Comparison of ENCODE assay signal across 8 cellular contexts in genomic region chr7:992742-993607, GRCh38. TPM values are rescaled to one million over a fixed set of nuclear protein-coding genes. Genes with fewer than 3 reads are reported as not detected.
A peak's percentile ranks its signal among the peaks of the same experiment; 100 is the strongest.
DNase-seq lines count a peak whose midpoint lies in the region; ATAC-seq and TF ChIP-seq lines count a peak whose summit lies in the region.

No MANE protein-coding gene starts in this region.

- no peaks in the 10 kb centered on the region for H3K9me3 ChIP-seq in thoracic aorta

- peak; percentile 85 for ATAC-seq in thoracic aorta (ENCODE audit: insufficient number of reproducible peaks, low FRiP score, low read depth)

- H3K36me3 ChIP-seq in thoracic aorta, result peaks cover 8% of the 10 kb centered on the region

- DNase-seq in GM10248 (ENCODE audit: extremely low spot score), result peak; percentile 91
- DNase-seq in HFF-Myc (ENCODE audit: extremely low read depth, low read depth), result peak; percentile 74
- peak; percentile 97 for DNase-seq in NAMALWA (ENCODE audit: low spot score)
- peak; percentile 97 for DNase-seq in SHP77 treated with DMSO at 0.1 percent for 48 hours (lab: John Stamatoyannopoulos, UW)
- peak; percentile 91 for DNase-seq in activated T-helper 9 cell treated with anti-CD3 and anti-CD28 coated beads, Interleukin-2, amount 50 U/mL, for 16 hours (ENCODE audit: low read depth)
- peak; percentile 97 for DNase-seq in fibroblast of villous mesenchyme (ENCODE audit: low read depth)
- peak; percentile 95 for DNase-seq in occipital lobe (lab: John Stamatoyannopoulos, UW)
- DNase-seq in thoracic aorta (ENCODE audit: low spot score), result peak; percentile 85

- TF ChIP-seq CTCF in GM10248 (IDR thresholded peaks at IDR 0.05; ENCODE audit: control extremely low read depth, extremely low read depth, low read depth, missing control alignments) (peak; percentile 100), HFF-Myc (IDR thresholded peaks at IDR 0.05; ENCODE audit: low read depth, low read length, missing control alignments) (peak; percentile 99), fibroblast of villous mesenchyme (IDR thresholded peaks at IDR 0.05; ENCODE audit: insufficient read depth, low read depth, low read length) (peak; percentile 99), thoracic aorta (IDR thresholded peaks at IDR 0.05) (peak; percentile 100)

- H3K4me3 ChIP-seq in HFF-Myc (replicated peaks; ENCODE audit: low read depth, low read length) (no peak overlapping the region), fibroblast of villous mesenchyme (ENCODE audit: low read depth, low read length) (no peak overlapping the region), thoracic aorta (no peak overlapping the region)

- no peaks in the 10 kb centered on the region for H3K27me3 ChIP-seq in thoracic aorta (replicated peaks; ENCODE audit: insufficient read depth)

- no peak overlapping the region for H3K27ac ChIP-seq in thoracic aorta

- no peaks in the 10 kb centered on the region for H3K4me1 ChIP-seq in thoracic aorta (ENCODE audit: control insufficient read depth in 1 of 2, low read depth in 2 of 2)

- POLR2A ChIA-PET in GM10248 (lab: Yijun Ruan, JAX), result no interaction called here

- CTCF ChIA-PET in GM10248 (lab: Yijun Ruan, JAX), result interaction anchor here (0.9 to 10.0 kb wide), 67 partner anchors 8 to 246 kb away, joined by 3 to 391 read pairs (median 6); partner anchors contain the start of genes COX19, CYP2W1, GPER1 and GPR146

RNA-seq across cellular contexts. Expression of gene CYP2W1, which starts 10.0 kb away (rescaled TPM):
- total RNA-seq in fibroblast of villous mesenchyme, result under 0.01 TPM in 1 of 2 replicates, not detected in the other
- not detected for total RNA-seq in occipital lobe
- total RNA-seq in thoracic aorta, result not detected

RNA-seq across cellular contexts. Expression of gene COX19, which starts 17.6 kb away (rescaled TPM):
- total RNA-seq in fibroblast of villous mesenchyme, result 7.4 and 8.2 TPM in 2 replicates
- 16.4 TPM for total RNA-seq in occipital lobe
- 10 to 100 TPM in 1 of 2 donors, 1 to 10 TPM in 1; 7.2 to 18.1 TPM for total RNA-seq in thoracic aorta

RNA-seq across cellular contexts. Expression of gene ADAP1, which starts 38.5 kb away (rescaled TPM):
- total RNA-seq in fibroblast of villous mesenchyme (1.3 and 2.3 TPM in 2 replicates), occipital lobe (32.0 TPM), thoracic aorta (10 to 100 TPM; 24.5 to 24.6 TPM)

RNA-seq across cellular contexts. Expression of gene GPR146, which starts 51.4 kb away (rescaled TPM):
- under 0.01 TPM in 1 of 2 replicates, not detected in the other for total RNA-seq in fibroblast of villous mesenchyme
- 6.7 TPM for total RNA-seq in occipital lobe
- 10 to 100 TPM in 1 of 2 donors, 1 to 10 TPM in 1; 9.0 to 20.3 TPM for total RNA-seq in thoracic aorta
